Comparison of ENCODE assay signal across 15 cellular contexts in the genomic region with DNA sequence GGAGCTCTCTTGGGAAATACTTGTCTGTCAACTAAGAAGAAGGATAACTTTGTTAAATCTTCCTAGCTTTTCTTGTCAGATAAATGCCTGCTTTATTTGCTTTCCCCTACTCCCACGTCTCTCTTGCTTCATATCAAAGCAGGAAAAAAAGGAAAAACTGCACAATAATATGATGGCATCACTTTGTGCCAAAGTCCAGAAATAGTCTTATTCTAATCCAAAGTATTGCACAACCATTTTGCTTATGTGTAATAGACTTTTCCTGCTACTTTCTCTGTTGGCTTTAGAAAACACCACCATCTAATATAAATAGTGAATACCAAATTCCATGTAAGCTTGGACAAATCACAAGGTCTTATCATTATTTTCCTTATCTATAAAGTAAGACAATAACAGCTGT. TPM values are rescaled to one million over a fixed set of nuclear protein-coding genes. Genes with fewer than 3 reads are reported as not detected.
"Had no signal": no experiment of that assay in that cellular context is flagged by ENCODE, and none has a peak within 500 bp of the region (broad histone marks: within the 10 kb centered on the region; RNA-seq: fewer than 3 reads in every experiment).

No MANE protein-coding gene starts in this region.

RNA-seq across cellular contexts. Expression of a gene that starts 36.2 kb away (rescaled TPM):
- total RNA-seq: activated B cell treated with CpG ODN at 0.5 μM for 24 hours; activated CD4-positive, alpha-beta memory T cell treated with anti-CD3 and anti-CD28 coated beads for 36 hours; activated CD4-positive, alpha-beta memory T cell treated with anti-CD3 and anti-CD28 coated beads, Interleukin-2, amount 10 ng/mL, durations not matched to agents 7 days and 5 days; activated CD4-positive, alpha-beta T cell treated with anti-CD3 and anti-CD28 coated beads for 36 hours; activated CD4-positive, alpha-beta T cell treated with anti-CD3 and anti-CD28 coated beads, Interleukin-2, amount 10 ng/mL, durations not matched to agents 24 days and 14 days; activated CD4-positive, alpha-beta T cell treated with anti-CD3 and anti-CD28 coated beads, Interleukin-2, amount 10 ng/mL, durations not matched to agents 7 days and 5 days; activated CD8-positive, alpha-beta memory T cell treated with anti-CD3 and anti-CD28 coated beads for 36 hours; activated CD8-positive, alpha-beta memory T cell treated with anti-CD3 and anti-CD28 coated beads, Interleukin-2, amount 10 ng/mL, durations not matched to agents 7 days and 5 days; activated CD8-positive, alpha-beta T cell treated with anti-CD3 and anti-CD28 coated beads for 36 hours; activated CD8-positive, alpha-beta T cell treated with anti-CD3 and anti-CD28 coated beads, Interleukin-2, amount 10 ng/mL, durations not matched to agents 7 days and 5 days; T-cell; T-helper 1 cell treated with Interleukin-12 subunit alpha and Interleukin-12 subunit beta and Interleukin-4 antibody, amounts not matched to agents 30 ng/mL and 1 ng/mL, for 36 hours; T-helper 17 cell; T-helper 2 cell treated with Interferon-gamma antibody and Interleukin-4, amounts not matched to agents 100 ng/mL and 5 ng/mL, for 36 hours; WTC11 had no signal
